Comparison of ENCODE assay signal across 22 cellular contexts in the genomic region with DNA sequence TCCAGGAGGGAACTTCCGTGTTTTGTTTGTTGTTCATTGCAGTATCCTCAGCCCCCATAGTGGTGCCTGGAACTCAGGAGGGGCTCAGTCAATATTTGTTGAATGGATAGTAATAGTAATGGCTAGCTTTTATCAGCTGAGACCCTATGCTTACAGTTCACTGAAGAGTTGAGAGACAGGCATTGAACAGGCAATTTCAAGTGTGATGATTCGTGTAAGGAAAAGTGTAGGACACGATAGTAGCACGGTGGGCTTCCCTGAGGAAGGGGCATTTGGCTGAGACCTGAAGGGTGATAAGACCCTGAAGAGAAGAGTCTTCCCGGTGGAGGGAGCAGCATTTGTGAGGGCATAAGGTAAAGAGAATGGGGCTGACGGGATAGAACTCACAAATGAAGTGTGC.
"Had no signal": no experiment of that assay in that cellular context is flagged by ENCODE, and none has a peak within 500 bp of the region (broad histone marks: within the 10 kb centered on the region; RNA-seq: fewer than 3 reads in every experiment).

No MANE protein-coding gene starts in this region.

- H3K9me3 ChIP-seq: ascending aorta, body of pancreas had no signal

- H3K9me3 Mint-ChIP-seq: activated B cell treated with CpG ODN at 0.5 μM for 24 hours; activated CD4-positive, alpha-beta T cell treated with anti-CD3 and anti-CD28 coated beads, Interleukin-2, amount 10 ng/mL, durations not matched to agents 24 days and 14 days; activated naive CD4-positive, alpha-beta T cell treated with anti-CD3 and anti-CD28 coated beads, Interleukin-2, amount 50 U/mL, for 72 hours; activated naive CD8-positive, alpha-beta T cell treated with anti-CD3 and anti-CD28 coated beads, Interleukin-2, amount 50 U/mL, for 24 hours; activated T-cell treated with anti-CD3 and anti-CD28 coated beads, Interleukin-2, amount 50 U/mL, for 24 hours; T-cell had no signal

- H3K4me1 Mint-ChIP-seq: activated B cell treated with CpG ODN at 0.5 μM for 24 hours; activated CD4-positive, alpha-beta T cell treated with anti-CD3 and anti-CD28 coated beads, Interleukin-2, amount 10 ng/mL, durations not matched to agents 24 days and 14 days; activated CD8-positive, alpha-beta memory T cell treated with anti-CD3 and anti-CD28 coated beads, Interleukin-2, amount 10 ng/mL, durations not matched to agents 7 days and 5 days; activated naive CD8-positive, alpha-beta T cell treated with anti-CD3 and anti-CD28 coated beads, Interleukin-2, amount 50 U/mL, for 24 hours; T-cell had no signal

- H3K27ac ChIP-seq: ascending aorta, body of pancreas, SK-N-MC had no signal

- H3K4me3 Mint-ChIP-seq: activated B cell treated with CpG ODN at 0.5 μM for 24 hours; activated CD4-positive, alpha-beta T cell treated with anti-CD3 and anti-CD28 coated beads, Interleukin-2, amount 10 ng/mL, durations not matched to agents 24 days and 14 days; activated CD8-positive, alpha-beta memory T cell treated with anti-CD3 and anti-CD28 coated beads, Interleukin-2, amount 10 ng/mL, durations not matched to agents 7 days and 5 days; activated naive CD8-positive, alpha-beta T cell treated with anti-CD3 and anti-CD28 coated beads, Interleukin-2, amount 50 U/mL, for 24 hours; activated T-cell treated with anti-CD3 and anti-CD28 coated beads, Interleukin-2, amount 50 U/mL, for 24 hours; T-cell had no signal

- H3K4me1 ChIP-seq: ascending aorta, body of pancreas had no signal

- H3K36me3 ChIP-seq: ascending aorta had no signal

- H3K27ac Mint-ChIP-seq: activated B cell treated with CpG ODN at 0.5 μM for 24 hours; activated CD4-positive, alpha-beta T cell treated with anti-CD3 and anti-CD28 coated beads, Interleukin-2, amount 10 ng/mL, durations not matched to agents 24 days and 14 days; activated CD8-positive, alpha-beta memory T cell treated with anti-CD3 and anti-CD28 coated beads, Interleukin-2, amount 10 ng/mL, durations not matched to agents 7 days and 5 days; activated naive CD4-positive, alpha-beta T cell treated with anti-CD3 and anti-CD28 coated beads, Interleukin-2, amount 50 U/mL, for 72 hours; activated naive CD8-positive, alpha-beta T cell treated with anti-CD3 and anti-CD28 coated beads, Interleukin-2, amount 50 U/mL, for 24 hours; activated T-cell treated with anti-CD3 and anti-CD28 coated beads, Interleukin-2, amount 50 U/mL, for 24 hours; T-cell had no signal

- H3K27me3 ChIP-seq: ascending aorta, body of pancreas had no signal

- DNase-seq: activated B cell treated with CpG ODN at 0.5 μM for 24 hours; activated CD4-positive, alpha-beta T cell treated with anti-CD3 and anti-CD28 coated beads for 1 hour; activated CD4-positive, alpha-beta T cell treated with anti-CD3 and anti-CD28 coated beads, Interleukin-2, amount 10 ng/mL, durations not matched to agents 24 days and 14 days; activated CD4-positive, alpha-beta T cell treated with anti-CD3 and anti-CD28 coated beads, Interleukin-2, amount 50 U/mL, for 48 hours; activated CD8-positive, alpha-beta memory T cell treated with anti-CD3 and anti-CD28 coated beads, Interleukin-2, amount 10 ng/mL, durations not matched to agents 7 days and 5 days; activated effector memory CD4-positive, alpha-beta T cell treated with anti-CD3 and anti-CD28 coated beads, Interleukin-2, amount 50 U/mL, for 16 hours; activated naive CD4-positive, alpha-beta T cell treated with Interleukin-2 at 50 U/mL for 16 hours; activated naive CD8-positive, alpha-beta T cell treated with anti-CD3 and anti-CD28 coated beads, Interleukin-2, amount 50 U/mL, for 24 hours; activated T-cell treated with anti-CD3 and anti-CD28 coated beads, Interleukin-2, amount 50 U/mL, for 24 hours; amniotic stem cell; body of pancreas; KBM-7; NCI-H1092 treated with DMSO at 0.1 percent for 48 hours; NCI-H1417 treated with DMSO at 0.1 percent for 48 hours; NCI-H187; NCI-H2081; NCI-H526; T-cell; T-helper 2 cell had no signal

- H3K4me3 ChIP-seq: ascending aorta, body of pancreas, SK-N-MC had no signal

- H3K36me3 Mint-ChIP-seq: activated CD8-positive, alpha-beta memory T cell treated with anti-CD3 and anti-CD28 coated beads, Interleukin-2, amount 10 ng/mL, durations not matched to agents 7 days and 5 days; activated naive CD4-positive, alpha-beta T cell treated with anti-CD3 and anti-CD28 coated beads, Interleukin-2, amount 50 U/mL, for 72 hours; T-cell had no signal
